8 cellular contexts compared by ENCODE assay signal in the genomic region with DNA sequence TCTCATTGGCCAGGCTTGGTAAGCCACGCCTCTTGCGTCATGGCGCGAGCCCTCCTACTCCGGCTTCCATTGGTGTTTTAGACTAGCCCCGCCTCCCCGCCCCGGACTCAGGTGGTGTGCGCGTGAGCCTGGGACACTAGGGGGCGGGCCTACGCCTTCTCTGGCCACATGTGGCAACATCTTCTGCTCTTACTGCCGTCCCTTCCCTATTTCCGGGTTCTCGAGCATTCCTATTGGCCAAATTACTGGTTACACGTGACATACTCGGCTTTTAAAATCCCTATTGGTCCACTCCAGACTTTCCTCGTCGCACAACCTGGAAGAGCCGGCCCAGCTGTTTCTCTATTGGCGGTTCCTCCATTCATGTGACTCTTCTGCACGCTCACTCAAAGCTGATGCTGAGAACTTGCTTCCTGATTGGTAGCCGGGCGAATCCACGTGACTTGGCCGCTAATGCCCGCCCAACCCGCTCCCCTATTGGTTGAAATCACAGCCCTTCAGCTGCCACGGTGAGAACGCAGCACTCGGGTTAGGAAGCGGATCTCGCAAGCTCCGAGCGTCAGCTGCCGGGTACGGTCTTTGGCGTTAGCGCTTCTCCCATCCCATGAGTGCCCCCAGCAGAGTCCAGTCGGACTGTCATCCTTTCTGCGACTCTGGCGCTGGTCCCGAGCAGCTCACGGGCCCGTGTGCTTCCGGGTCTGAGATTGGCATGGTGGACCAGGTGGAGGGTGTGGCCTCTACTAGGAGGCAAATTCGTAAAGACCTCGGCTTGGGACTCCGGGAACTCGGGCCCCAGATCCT. TPM values are rescaled to one million over a fixed set of nuclear protein-coding genes. Genes with fewer than 3 reads are reported as not detected.
DNase-seq lines count a peak whose midpoint lies in the region; ATAC-seq and TF ChIP-seq lines count a peak whose summit lies in the region.

A gene with protein sequence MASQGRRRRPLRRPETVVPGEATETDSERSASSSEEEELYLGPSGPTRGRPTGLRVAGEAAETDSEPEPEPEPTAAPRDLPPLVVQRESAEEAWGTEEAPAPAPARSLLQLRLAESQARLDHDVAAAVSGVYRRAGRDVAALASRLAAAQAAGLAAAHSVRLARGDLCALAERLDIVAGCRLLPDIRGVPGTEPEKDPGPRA (plus strand): TSS at position 523 of the 801 bp plus-strand sequence. CDS start 513 bp downstream, outside the sequence.

- H3K27me3 ChIP-seq in esophagus (ENCODE audit: control insufficient read depth in 1 of 2, insufficient read depth in 2 of 2, low read length in 2 of 2) (no peaks in the 10 kb centered on the region), mucosa of stomach (ENCODE audit: control insufficient read depth, insufficient read depth, low read length) (no peaks in the 10 kb centered on the region)

- H3K4me1 ChIP-seq in esophagus (ENCODE audit: control insufficient read depth in 2 of 2, insufficient read depth in 2 of 2, low read length in 1 of 2) (peaks cover 0 to 14% of the 10 kb centered on the region in 2 donors), mucosa of stomach (ENCODE audit: control insufficient read depth, insufficient read depth, low read length) (peaks cover 32% of the 10 kb centered on the region)

- no peaks in the 10 kb centered on the region for H3K27me3 Mint-ChIP-seq in activated T-cell treated with anti-CD3 and anti-CD28 coated beads, Interleukin-2, amount 50 U/mL, for 24 hours

- H3K9me3 ChIP-seq in esophagus (ENCODE audit: control insufficient read depth in 2 of 2, insufficient read depth in 1 of 2, low read depth in 1 of 2, low read length in 1 of 2) (no peaks in the 10 kb centered on the region), mucosa of stomach (ENCODE audit: control insufficient read depth, low read length) (no peaks in the 10 kb centered on the region)

- H3K9ac ChIP-seq in mucosa of stomach (ENCODE audit: low read length), result peak within 1 kb of the TSS; percentile 85

- H3K4me3 ChIP-seq in esophagus (ENCODE audit: low read depth in 1 of 2, low read length in 2 of 2) (peak within 1 kb of the TSS; percentile 77 to 79), mucosa of stomach (ENCODE audit: low read length) (peak within 1 kb of the TSS; percentile 99)

- DNase-seq in DMS79 (lab: John Stamatoyannopoulos, UW) (peak; percentile 100), KBM-7 (peak; percentile 100)
- DNase-seq in activated T-cell treated with anti-CD3 and anti-CD28 coated beads, Interleukin-2, amount 50 U/mL, for 24 hours, result peak; percentile 99
- DNase-seq in stimulated activated CD8-positive, alpha-beta memory T cell treated with anti-CD3 and anti-CD28 coated beads, Interleukin-7, amount 100 ng/mL, for 1 hour (ENCODE audit: low read depth in 2 of 2), result peak; percentile 99

- H3K27ac ChIP-seq in esophagus (ENCODE audit: low read depth in 2 of 2, low read length in 1 of 2), result peak within 1 kb of the TSS; percentile 95 to 98

- no peaks in the 10 kb centered on the region for H3K9me3 Mint-ChIP-seq in activated T-cell treated with anti-CD3 and anti-CD28 coated beads, Interleukin-2, amount 50 U/mL, for 24 hours

- H3K27ac Mint-ChIP-seq in activated T-cell treated with anti-CD3 and anti-CD28 coated beads, Interleukin-2, amount 50 U/mL, for 24 hours, result peak within 1 kb of the TSS; percentile 97

- no peaks in the 10 kb centered on the region for H3K36me3 ChIP-seq in esophagus (ENCODE audit: control insufficient read depth in 2 of 2, insufficient read depth in 2 of 2, low read length in 1 of 2)
- H3K36me3 ChIP-seq in mucosa of stomach (ENCODE audit: control insufficient read depth, insufficient read depth, low read length), result no peaks in the 10 kb centered on the region

- H3K36me3 Mint-ChIP-seq in activated T-cell treated with anti-CD3 and anti-CD28 coated beads, Interleukin-2, amount 50 U/mL, for 24 hours (ENCODE audit: low read depth), result peaks cover 25% of the 10 kb centered on the region

- peak within 1 kb of the TSS; percentile 95 for H3K4me3 Mint-ChIP-seq in activated T-cell treated with anti-CD3 and anti-CD28 coated beads, Interleukin-2, amount 50 U/mL, for 24 hours

- in situ Hi-C loops in KBM-7 (cut with MboI; ENCODE audit: low pct_unique_long_range_greater_than_20kb, low sequenced_read_pairs), result no loop called here

- WGBS in esophagus, 2 donors, result 0% methylated on average over 50 of the region's 50 CpGs

- ATAC-seq in GM21717 (IDR thresholded peaks at IDR 0.05; ENCODE audit: unreplicated experiment), result peak; percentile 74

- H3K4me1 Mint-ChIP-seq in activated T-cell treated with anti-CD3 and anti-CD28 coated beads, Interleukin-2, amount 50 U/mL, for 24 hours (ENCODE audit: low read depth), result peaks cover 42% of the 10 kb centered on the region

TF ChIP-seq in PFSK-1, 5 proteins besides CTCF, POLR2A, EP300 and RAD21:
- TF ChIP-seq TAF1 (IDR thresholded peaks at IDR 0.05; ENCODE audit: borderline replicate concordance, insufficient read depth, low read length) (no peak), SIN3A (IDR thresholded peaks at IDR 0.05; ENCODE audit: borderline replicate concordance, insufficient read depth, low read length) (peak; percentile 88), POLR2AphosphoS5 (IDR thresholded peaks at IDR 0.05; ENCODE audit: low read depth, low read length) (peak; percentile 73; the same call in 1 of the 2 replicates), FOXP2 (optimal IDR thresholded peaks at IDR 0.05; ENCODE audit: borderline replicate concordance, extremely low read depth, extremely low read length, insufficient read depth) (peak; percentile 75)
- TF ChIP-seq, protein P1, sequence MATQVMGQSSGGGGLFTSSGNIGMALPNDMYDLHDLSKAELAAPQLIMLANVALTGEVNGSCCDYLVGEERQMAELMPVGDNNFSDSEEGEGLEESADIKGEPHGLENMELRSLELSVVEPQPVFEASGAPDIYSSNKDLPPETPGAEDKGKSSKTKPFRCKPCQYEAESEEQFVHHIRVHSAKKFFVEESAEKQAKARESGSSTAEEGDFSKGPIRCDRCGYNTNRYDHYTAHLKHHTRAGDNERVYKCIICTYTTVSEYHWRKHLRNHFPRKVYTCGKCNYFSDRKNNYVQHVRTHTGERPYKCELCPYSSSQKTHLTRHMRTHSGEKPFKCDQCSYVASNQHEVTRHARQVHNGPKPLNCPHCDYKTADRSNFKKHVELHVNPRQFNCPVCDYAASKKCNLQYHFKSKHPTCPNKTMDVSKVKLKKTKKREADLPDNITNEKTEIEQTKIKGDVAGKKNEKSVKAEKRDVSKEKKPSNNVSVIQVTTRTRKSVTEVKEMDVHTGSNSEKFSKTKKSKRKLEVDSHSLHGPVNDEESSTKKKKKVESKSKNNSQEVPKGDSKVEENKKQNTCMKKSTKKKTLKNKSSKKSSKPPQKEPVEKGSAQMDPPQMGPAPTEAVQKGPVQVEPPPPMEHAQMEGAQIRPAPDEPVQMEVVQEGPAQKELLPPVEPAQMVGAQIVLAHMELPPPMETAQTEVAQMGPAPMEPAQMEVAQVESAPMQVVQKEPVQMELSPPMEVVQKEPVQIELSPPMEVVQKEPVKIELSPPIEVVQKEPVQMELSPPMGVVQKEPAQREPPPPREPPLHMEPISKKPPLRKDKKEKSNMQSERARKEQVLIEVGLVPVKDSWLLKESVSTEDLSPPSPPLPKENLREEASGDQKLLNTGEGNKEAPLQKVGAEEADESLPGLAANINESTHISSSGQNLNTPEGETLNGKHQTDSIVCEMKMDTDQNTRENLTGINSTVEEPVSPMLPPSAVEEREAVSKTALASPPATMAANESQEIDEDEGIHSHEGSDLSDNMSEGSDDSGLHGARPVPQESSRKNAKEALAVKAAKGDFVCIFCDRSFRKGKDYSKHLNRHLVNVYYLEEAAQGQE (IDR thresholded peaks at IDR 0.05; ENCODE audit: insufficient read depth in 1 of 2, low read depth in 2 of 2, low read length in 2 of 2), result no peak

RNA-seq across cellular contexts. Expression of the gene that starts here (rescaled TPM):
- polyA plus RNA-seq in PFSK-1 (2012; ENCODE audit: insufficient read length, low read depth), result 21.8 TPM
- 1 to 10 TPM; 2.2 to 3.1 TPM for polyA plus RNA-seq in esophagus

Comparison
In these comparisons a context has a peak if more than half of its experiments do, and no peak if none do; other contexts are left out.
1. Peak in every context shown above with its lines: DNase-seq, ATAC-seq, H3K4me3 ChIP-seq and H3K27ac ChIP-seq.